In the genomic region with DNA sequence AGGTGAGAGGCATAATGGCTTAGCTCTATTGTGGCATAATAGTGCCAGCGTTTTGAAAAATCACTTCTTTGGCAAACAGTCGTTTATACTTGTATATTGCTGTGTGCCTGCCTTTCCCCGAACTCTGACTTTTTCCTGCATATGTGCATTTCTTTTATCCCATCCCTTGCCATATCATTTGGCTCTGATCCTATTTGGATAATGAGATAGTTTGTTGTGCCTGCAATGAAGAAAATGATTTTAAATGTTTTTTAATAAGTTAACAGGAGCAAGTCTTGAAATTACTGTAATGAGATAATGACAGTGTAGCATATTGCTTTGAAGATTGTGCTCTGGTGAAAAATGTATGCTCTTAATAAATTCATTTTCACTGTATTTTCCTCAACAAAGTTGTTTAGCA, we compare ENCODE assay signal across 26 cellular contexts.
"Had no signal": no experiment of that assay in that cellular context is flagged by ENCODE, and none has a peak within 500 bp of the region (broad histone marks: within the 10 kb centered on the region; RNA-seq: fewer than 3 reads in every experiment).

No MANE protein-coding gene starts in this region.

- H3K4me1 ChIP-seq: stomach, suprapubic skin, testis, thyroid gland, tibial artery, upper lobe of left lung, upper lobe of right lung, uterus, vagina had no signal

- H3K27me3 ChIP-seq: stomach, suprapubic skin, testis, thyroid gland, tibial artery, tibial nerve, transverse colon, upper lobe of left lung, upper lobe of right lung, uterus, vagina had no signal

- DNase-seq: stimulated activated CD4-positive, alpha-beta T cell treated with anti-CD3 and anti-CD28 coated beads, Interleukin-2, amount 100 ng/mL, for 48 hours; stimulated activated CD4-positive, alpha-beta T cell treated with anti-CD3 and anti-CD28 coated beads, Interleukin-4, amount 100 ng/mL, for 1 hour; stimulated activated CD4-positive, alpha-beta T cell treated with anti-CD3 and anti-CD28 coated beads, Interleukin-4, amount 100 ng/mL, for 24 hours; stimulated activated CD4-positive, alpha-beta T cell treated with anti-CD3 and anti-CD28 coated beads, Interleukin-4, amount 100 ng/mL, for 4 hours; stimulated activated CD8-positive, alpha-beta memory T cell treated with anti-CD3 and anti-CD28 coated beads, Interleukin-4, amount 100 ng/mL, for 48 hours; stimulated activated naive B cell treated with anti-CD40 and anti-IgM and Interleukin-4, amounts not matched to agents 10 μg/mL and 1 μg/mL and 100 μg/mL, for 72 hours; stimulated activated naive CD4-positive, alpha-beta T cell; stimulated activated naive CD4-positive, alpha-beta T cell treated with Interleukin-2 at 50 U/mL for 16 hours; stimulated activated naive CD8-positive, alpha-beta T cell treated with anti-CD3 and anti-CD28 coated beads, Interleukin-15, amount 100 ng/mL, for 72 hours; stimulated activated naive CD8-positive, alpha-beta T cell treated with anti-CD3 and anti-CD28 coated beads, Interleukin-15, Interleukin-2, amounts not matched to agents 100 U/mL and 50 U/mL, for 24 hours; stomach; substantia nigra; testis; thyroid gland; tibial artery; transverse colon; trophoblast cell; upper lobe of left lung; upper lobe of right lung; uterus had no signal

- ATAC-seq: stimulated activated effector memory CD8-positive, alpha-beta T cell treated with anti-CD3 and anti-CD28 coated beads, Interleukin-12 subunit alpha, Interleukin-12 subunit beta, amount 100 ng/mL, for 72 hours; stimulated activated memory B cell treated with anti-CD40 and anti-IgM and Interleukin-4, amounts not matched to agents 10 μg/mL and 1 μg/mL and 100 μg/mL, for 72 hours; stimulated activated naive B cell treated with anti-CD40 and anti-IgM and Interleukin-4, amounts not matched to agents 10 μg/mL and 1 μg/mL and 100 μg/mL, for 72 hours; stimulated activated naive CD8-positive, alpha-beta T cell treated with anti-CD3 and anti-CD28 coated beads, Interleukin-15, amount 100 ng/mL, for 72 hours; stimulated activated naive CD8-positive, alpha-beta T cell treated with anti-CD3 and anti-CD28 coated beads, Interleukin-15, Interleukin-2, amounts not matched to agents 100 U/mL and 50 U/mL, for 24 hours; upper lobe of right lung had no signal

- H3K4me3 ChIP-seq: stomach, suprapubic skin, testis, thoracic aorta, thyroid gland, tibial artery, tibial nerve, transverse colon, upper lobe of left lung, upper lobe of right lung, uterus, vagina had no signal

- H3K9me3 ChIP-seq: stomach, suprapubic skin, testis, thyroid gland, tibial artery, transverse colon, upper lobe of left lung, upper lobe of right lung, uterus, vagina had no signal

- H3K27ac ChIP-seq: stomach, suprapubic skin, testis, thoracic aorta, thyroid gland, tibial artery, tibial nerve, transverse colon, upper lobe of left lung, upper lobe of right lung, uterus, vagina had no signal

- H3K36me3 ChIP-seq: stomach, suprapubic skin, thoracic aorta, thyroid gland, tibial artery, tibial nerve, transverse colon, upper lobe of left lung, upper lobe of right lung, uterus, vagina had no signal
